Comparison of ENCODE assay signal across 13 cellular contexts in genomic region chr10:78913219-78914059, GRCh38.
DNase-seq lines count a peak whose midpoint lies in the region; ATAC-seq and TF ChIP-seq lines count a peak whose summit lies in the region.
"Had no signal": no experiment of that assay in that cellular context is flagged by ENCODE, and none has a peak within 500 bp of the region (broad histone marks: within the 10 kb centered on the region; RNA-seq: fewer than 3 reads in every experiment).

No MANE protein-coding gene starts in this region.

- H3K18ac ChIP-seq in H9 (ENCODE audit: insufficient read length, low read depth, low read length): no peak overlapping the region

- no peak overlapping the region for H3K27ac ChIP-seq in H9 (ENCODE audit: insufficient read length, low read depth, low read length)

- H2BK12ac ChIP-seq in H9 (ENCODE audit: insufficient read length, low read depth, low read length): no peak overlapping the region

- H4K8ac ChIP-seq in H9 (replicated peaks; ENCODE audit: insufficient read length, low read depth, low read length): no peak overlapping the region

- TF ChIP-seq POLR2A in GM18505 (IDR thresholded peaks at IDR 0.05; ENCODE audit: borderline replicate concordance, extremely low read depth, insufficient read depth, insufficient read length): no peak

- WGBS in H9 (ENCODE audit: extremely low coverage, insufficient read length, low lambda C conversion rate): no CpG with 5 or more reads among the region's 28 CpGs

- H3K4me3 Mint-ChIP-seq in H9: no peak overlapping the region; a peak in 1 of 5 replicates
- H3K4me3 Mint-ChIP-seq: activated CD8-positive, alpha-beta T cell treated with anti-CD3 and anti-CD28 coated beads, Interleukin-2, amount 10 ng/mL, durations not matched to agents 7 days and 5 days; naive thymus-derived CD8-positive, alpha-beta T cell had no signal

- no peak overlapping the region for H3K56ac ChIP-seq in H9 (ENCODE audit: insufficient read length, low read depth, low read length)

- no peak overlapping the region for H3K4ac ChIP-seq in H9 (ENCODE audit: low read depth, low read length)

- no peak overlapping the region for H3K14ac ChIP-seq in H9 (ENCODE audit: insufficient read depth, low read length)

- no peaks in the 10 kb centered on the region for H3K23me2 ChIP-seq in H9 (ENCODE audit: insufficient read length, low read depth, low read length, poor library complexity, severe bottlenecking)

- H3K79me1 ChIP-seq in H9 (ENCODE audit: insufficient read depth, low read depth, low read length, poor library complexity, severe bottlenecking): no peaks in the 10 kb centered on the region

- no peak overlapping the region for H3T11ph ChIP-seq in H9 (ENCODE audit: low read length)

- no peak overlapping the region for H2AFZ ChIP-seq in H9 (ENCODE audit: low read length)

- peak overlapping the region; percentile 9 for H3K4me2 ChIP-seq in H9 (ENCODE audit: insufficient read depth, insufficient read length, low read length)

- no peak overlapping the region for H4K91ac ChIP-seq in H9 (ENCODE audit: insufficient read length, low read depth, low read length)

- no peak overlapping the region for H3K23ac ChIP-seq in H9 (ENCODE audit: insufficient read length, low read depth, low read length)

- H2BK20ac ChIP-seq in H9 (ENCODE audit: low read depth, low read length, poor library complexity, severe bottlenecking): no peak overlapping the region

- TF ChIP-seq CTCF in H9 (conservative IDR thresholded peaks at IDR 0.05): no peak

- no peaks in the 10 kb centered on the region for H3K79me2 ChIP-seq in H9 (ENCODE audit: insufficient read depth, low read length)

- ATAC-seq in esophagus mucosa (peak; percentile 4), GM18505 (IDR thresholded peaks at IDR 0.05; ENCODE audit: unreplicated experiment) (no peak), HG02870 (IDR thresholded peaks at IDR 0.05; ENCODE audit: unreplicated experiment) (no peak), GM19452 (IDR thresholded peaks at IDR 0.05; ENCODE audit: unreplicated experiment) (no peak), GM19328 (IDR thresholded peaks at IDR 0.05; ENCODE audit: unreplicated experiment) (no peak)
- ATAC-seq: activated CD8-positive, alpha-beta T cell treated with anti-CD3 and anti-CD28 coated beads, Interleukin-2, amount 10 ng/mL, durations not matched to agents 7 days and 5 days; naive thymus-derived CD8-positive, alpha-beta T cell; Right ventricle myocardium inferior had no signal

- H2AK5ac ChIP-seq in H9 (ENCODE audit: insufficient read length, low read length): no peak overlapping the region

- H2BK120ac ChIP-seq in H9 (ENCODE audit: low read depth, low read length, poor library complexity, severe bottlenecking): no peak overlapping the region

- H2BK5ac ChIP-seq in H9 (ENCODE audit: insufficient read length, low read length): no peak overlapping the region

- H3K4me1 ChIP-seq in H9 (ENCODE audit: insufficient read depth, low read length): peaks cover 10% of the 10 kb centered on the region; the same call in 1 of the 2 replicates

- no peak overlapping the region for H3K27ac Mint-ChIP-seq in H9
- H3K27ac Mint-ChIP-seq: activated CD8-positive, alpha-beta T cell treated with anti-CD3 and anti-CD28 coated beads, Interleukin-2, amount 10 ng/mL, durations not matched to agents 7 days and 5 days had no signal

- H3K4me1 Mint-ChIP-seq in H9: peaks cover 61 to 66% of the 10 kb centered on the region in 2 experiments

- DNase-seq in H9 (peak; percentile 68), NCI-H524 treated with DMSO at 0.1 percent for 48 hours (lab: John Stamatoyannopoulos, UW) (peak; percentile 61), pons (ENCODE audit: low spot score) (peak; percentile 99)
- DNase-seq: activated CD8-positive, alpha-beta T cell treated with anti-CD3 and anti-CD28 coated beads, Interleukin-2, amount 10 ng/mL, durations not matched to agents 7 days and 5 days; foreskin melanocyte; naive thymus-derived CD8-positive, alpha-beta T cell had no signal

- H3K9me3 Mint-ChIP-seq in H9: no peaks in the 10 kb centered on the region; a peak in 2 of 5 replicates
- H3K9me3 Mint-ChIP-seq: IgD-negative memory B cell; naive thymus-derived CD8-positive, alpha-beta T cell had no signal

- no peak overlapping the region for H4K5ac ChIP-seq in H9 (ENCODE audit: insufficient read length, low read depth, low read length)

- H3K9me3 ChIP-seq in H9 (ENCODE audit: control insufficient read depth, low read depth, low read length): no peaks in the 10 kb centered on the region

- peaks cover 40% of the 10 kb centered on the region for H3K27me3 Mint-ChIP-seq in H9 (ENCODE audit: low read depth)
- H3K27me3 Mint-ChIP-seq: naive thymus-derived CD8-positive, alpha-beta T cell had no signal

- H4K20me1 ChIP-seq in H9 (ENCODE audit: control insufficient read depth, insufficient read depth, insufficient read length): no peaks in the 10 kb centered on the region

- H3K27me3 ChIP-seq in H9 (ENCODE audit: insufficient read depth, low read length): no peaks in the 10 kb centered on the region; the same call in 1 of the 2 replicates

- no peak overlapping the region for H2BK15ac ChIP-seq in H9 (ENCODE audit: low read depth, low read length)

- no peak overlapping the region for H3K9ac ChIP-seq in H9 (ENCODE audit: extremely low read depth, insufficient read length, low read length)

- no peaks in the 10 kb centered on the region; a peak in 1 of 7 replicates for H3K36me3 Mint-ChIP-seq in H9 (ENCODE audit: insufficient read depth in 1 of 3, low read depth in 3 of 3)
- H3K36me3 Mint-ChIP-seq: IgD-negative memory B cell; naive thymus-derived CD8-positive, alpha-beta T cell had no signal
